Comparison of ENCODE assay signal across 8 cellular contexts in the genomic region with DNA sequence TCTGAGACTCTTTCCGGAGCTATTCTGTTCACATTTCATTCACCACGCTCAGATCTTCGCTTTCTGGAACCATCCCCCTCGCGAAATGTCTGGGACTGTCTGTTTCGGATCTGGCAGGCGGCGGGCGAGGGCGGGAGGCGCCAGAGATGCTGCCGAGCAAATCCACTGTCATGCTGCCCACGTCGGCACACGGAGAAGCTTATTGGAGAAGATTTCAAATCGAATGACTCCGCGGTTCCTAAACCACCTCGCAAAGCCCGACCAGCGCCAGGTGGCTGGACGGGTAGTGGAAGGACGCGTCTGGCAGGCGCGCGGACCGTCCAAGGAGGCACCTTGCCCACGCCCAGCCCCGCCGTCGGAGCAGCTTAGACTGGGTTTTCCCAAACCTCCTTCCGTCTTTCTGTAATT. TPM values are rescaled to one million over a fixed set of nuclear protein-coding genes. Genes with fewer than 3 reads are reported as not detected.
DNase-seq lines count a peak whose midpoint lies in the region; ATAC-seq and TF ChIP-seq lines count a peak whose summit lies in the region.

No MANE protein-coding gene starts in this region.

- in situ Hi-C loops in astrocyte of the cerebellum (cut with HindIII; ENCODE audit: low sequenced_read_pairs) = no loop called here

- peak overlapping the region; percentile 22 to 97 (median 81) for H3K27ac Mint-ChIP-seq in CD14-positive monocyte

- H3K4me1 Mint-ChIP-seq in CD14-positive monocyte = peaks cover 42% of the 10 kb centered on the region

- no peak for ATAC-seq in HG03457 (IDR thresholded peaks at IDR 0.05; ENCODE audit: unreplicated experiment)

- DNase-seq in CD14-positive monocyte (ENCODE audit: low spot score) (no peak), H7 (peak; percentile 41), SW480 (ENCODE audit: low spot score) (peak; percentile 84), astrocyte of the cerebellum (ENCODE audit: low read depth) (no peak), hypothalamus (lab: John Stamatoyannopoulos, UW) (peak in 44 of 51 donors; percentile 7 to 88 (median 36)), putamen (ENCODE audit: low spot score) (peak; percentile 77), NCI-H1694 treated with DMSO at 0.1 percent for 48 hours (lab: John Stamatoyannopoulos, UW) (no peak)

- peaks cover 0 to 7% of the 10 kb centered on the region in 2 donors for H3K36me3 Mint-ChIP-seq in CD14-positive monocyte

- intact Hi-C loops in CD14-positive monocyte (cut with micrococcal nuclease) = loop anchor here (5.0 to 10.0 kb wide), 3 partner anchors 106 to 159 kb away; no protein-coding TSS in a partner anchor

- no peak for TF ChIP-seq CTCF in CD14-positive monocyte (IDR thresholded peaks at IDR 0.05)
- TF ChIP-seq CTCF in astrocyte of the cerebellum (IDR thresholded peaks at IDR 0.05; ENCODE audit: low read depth, low read length, missing control alignments) = no peak

- H3K27me3 ChIP-seq in H7 (ENCODE audit: control insufficient read depth, insufficient read depth, low read length) = peaks cover 27% of the 10 kb centered on the region

- H3K9me3 Mint-ChIP-seq in CD14-positive monocyte = peaks cover 0 to 2% (median 0%) of the 10 kb centered on the region in 7 donors

- H3K4me3 ChIP-seq in H7 (ENCODE audit: insufficient read depth, low read depth, low read length) = peak overlapping the region; percentile 53
- H3K4me3 ChIP-seq in astrocyte of the cerebellum (ENCODE audit: low read depth, low read length) = peak overlapping the region; percentile 83

- H3K4me3 Mint-ChIP-seq in CD14-positive monocyte = peak overlapping the region; percentile 98 to 99

- H3K36me3 ChIP-seq in H7 (replicated peaks; ENCODE audit: control insufficient read depth, insufficient read depth, low read length) = no peaks in the 10 kb centered on the region

- peaks cover 14 to 25% (median 14%) of the 10 kb centered on the region in 3 donors for H3K27me3 Mint-ChIP-seq in CD14-positive monocyte (ENCODE audit: low read depth in 3 of 3)

RNA-seq across cellular contexts. Expression of gene OSBPL3, which starts 1.6 kb away (rescaled TPM):
- 1 to 10 TPM; 2.6 to 3.7 TPM for polyA plus RNA-seq in CD14-positive monocyte
- total RNA-seq in H7 (2014; rRNA removed; shearing (Covaris generic)) = 8.8 and 9.3 TPM in 2 replicates

Comparison
In these comparisons a context has a peak if more than half of its experiments do, and no peak if none do; other contexts are left out.
1. DNase-seq: peak in H7 (single experiment), SW480 (single experiment), hypothalamus (44 of 51) and putamen (single experiment); none in CD14-positive monocyte (single experiment), astrocyte of the cerebellum (single experiment) and NCI-H1694 treated with DMSO at 0.1 percent for 48 hours (single experiment).